Comparison of ENCODE assay signal across 18 cellular contexts in genomic region chr12:6698352-6699046, GRCh38. TPM values are rescaled to one million over a fixed set of nuclear protein-coding genes. Genes with fewer than 3 reads are reported as not detected.
DNase-seq lines count a peak whose midpoint lies in the region; ATAC-seq and TF ChIP-seq lines count a peak whose summit lies in the region.
"Had no signal": no experiment of that assay in that cellular context is flagged by ENCODE, and none has a peak within 500 bp of the region (broad histone marks: within the 10 kb centered on the region; RNA-seq: fewer than 3 reads in every experiment).

No MANE protein-coding gene starts in this region.

- WGBS in mesendoderm (ENCODE audit: extremely low coverage, insufficient coverage, low lambda C conversion rate), result no CpG with 5 or more reads among the region's 8 CpGs

- no peaks in the 10 kb centered on the region for H3K9me2 ChIP-seq in OCI-LY7 (ENCODE audit: insufficient read depth, low read length)

- peaks cover 6% of the 10 kb centered on the region; the same call in 1 of the 2 replicates for H3K36me3 ChIP-seq in OCI-LY7 (ENCODE audit: insufficient read depth, low read length)
- no peaks in the 10 kb centered on the region for H3K36me3 ChIP-seq in mesendoderm (ENCODE audit: control insufficient read depth, insufficient read depth, low read length)
- H3K36me3 ChIP-seq: gastrocnemius medialis, left ventricle myocardium inferior had no signal

- H3K4me1 Mint-ChIP-seq in activated T-cell treated with anti-CD3 and anti-CD28 coated beads, Interleukin-2, amount 50 U/mL, for 72 hours (ENCODE audit: low read depth), result peaks cover 29% of the 10 kb centered on the region
- H3K4me1 Mint-ChIP-seq in stimulated activated naive B cell treated with anti-CD40 and anti-IgM and Interleukin-4, amounts not matched to agents 10 μg/mL and 1 μg/mL and 100 μg/mL, for 72 hours, result peaks cover 60 to 66% of the 10 kb centered on the region in 2 donors

- H2AK5ac ChIP-seq in mesendoderm (ENCODE audit: low read length), result no peak overlapping the region

- no peak overlapping the region for H2AFZ ChIP-seq in OCI-LY7 (ENCODE audit: low read length)

- H3K4me2 ChIP-seq in OCI-LY7 (ENCODE audit: low read length), result peak overlapping the region; percentile 93
- no peak overlapping the region for H3K4me2 ChIP-seq in mesendoderm (ENCODE audit: low read length)

- H3K79me2 ChIP-seq in OCI-LY7 (ENCODE audit: insufficient read depth, low read depth, low read length), result peaks cover 16% of the 10 kb centered on the region; the same call in 1 of the 2 replicates
- H3K79me2 ChIP-seq in mesendoderm (ENCODE audit: control insufficient read depth, insufficient read depth, low read length), result no peaks in the 10 kb centered on the region

- peak overlapping the region; percentile 7 for H3K18ac ChIP-seq in mesendoderm (ENCODE audit: low read length)

- H3K4me3 Mint-ChIP-seq in activated T-cell treated with anti-CD3 and anti-CD28 coated beads, Interleukin-2, amount 50 U/mL, for 72 hours, result peak overlapping the region; percentile 26 to 82
- peak overlapping the region; percentile 7 to 40 for H3K4me3 Mint-ChIP-seq in stimulated activated naive B cell treated with anti-CD40 and anti-IgM and Interleukin-4, amounts not matched to agents 10 μg/mL and 1 μg/mL and 100 μg/mL, for 72 hours

- H3K9ac ChIP-seq in mesendoderm (ENCODE audit: low read length), result peak overlapping the region; percentile 21

- intact Hi-C loops in OCI-LY7 (cut with micrococcal nuclease; ENCODE audit: unreplicated experiment) (loop anchor here (1.0 to 10.0 kb wide), 3 partner anchors 144 to 274 kb away; partner anchors contain the start of genes MRPL51 and NCAPD2), left ventricle myocardium superior (cut with micrococcal nuclease) (no loop called here)

- H4K20me1 ChIP-seq in OCI-LY7 (ENCODE audit: insufficient read depth, low read length), result no peaks in the 10 kb centered on the region

- CTCF ChIA-PET in OCI-LY7 (lab: Charles Lee; ENCODE audit: unreplicated experiment), result interaction anchor here (0.5 to 1.3 kb wide), 5 partner anchors 9 to 257 kb away, joined by 3 to 12 read pairs (median 4); partner anchors contain the start of genes COPS7A, MLF2 and ZNF384
- CTCF ChIA-PET in GM10248 (lab: Yijun Ruan, JAX), result interaction anchor here (0.7 to 2.1 kb wide), 15 partner anchors 9 to 154 kb away, joined by 3 to 9 read pairs (median 4); partner anchors contain the start of genes COPS7A, LPAR5, MLF2 and PTMS

- H3K4me3 ChIP-seq in OCI-LY7 (ENCODE audit: low read depth, low read length, poor library complexity, severe bottlenecking), result peak overlapping the region; percentile 69
- no peak overlapping the region for H3K4me3 ChIP-seq in mesendoderm (ENCODE audit: low read length)
- H3K4me3 ChIP-seq: body of pancreas, gastrocnemius medialis, left ventricle myocardium inferior, psoas muscle had no signal

- POLR2A ChIA-PET in OCI-LY7 (lab: Charles Lee) (interaction anchor here (0.5 to 2.9 kb wide), 3 partner anchors 25 to 225 kb away, joined by 4 to 10 read pairs (median 6); partner anchors contain the start of genes COPS7A and MLF2), GM10248 (lab: Yijun Ruan, JAX) (interaction anchor here (1.2 kb wide), 1 partner anchor 25 kb away, joined by 3 read pairs; the partner anchor contains the start of gene COPS7A)

- no peaks in the 10 kb centered on the region for H3K9me3 Mint-ChIP-seq in activated T-cell treated with anti-CD3 and anti-CD28 coated beads, Interleukin-2, amount 50 U/mL, for 72 hours
- peaks cover 0 to 1% of the 10 kb centered on the region in 2 donors for H3K9me3 Mint-ChIP-seq in stimulated activated naive B cell treated with anti-CD40 and anti-IgM and Interleukin-4, amounts not matched to agents 10 μg/mL and 1 μg/mL and 100 μg/mL, for 72 hours

- H2BK15ac ChIP-seq in mesendoderm (replicated peaks; ENCODE audit: low read depth), result no peak overlapping the region

- peak overlapping the region; percentile 96 for H3K27ac ChIP-seq in OCI-LY7 (ENCODE audit: low read depth, low read length, poor library complexity, severe bottlenecking)
- H3K27ac ChIP-seq in mesendoderm (ENCODE audit: low read depth, low read length), result no peak overlapping the region
- H3K27ac ChIP-seq: body of pancreas, gastrocnemius medialis, left ventricle myocardium inferior, psoas muscle, RWPE1 had no signal

- no peak overlapping the region for H2BK5ac ChIP-seq in mesendoderm (ENCODE audit: low read length)

- H4K5ac ChIP-seq in mesendoderm (ENCODE audit: low read length), result no peak overlapping the region

- no peak overlapping the region for H4K8ac ChIP-seq in mesendoderm (ENCODE audit: low read depth, low read length)

- H3K9me3 ChIP-seq in OCI-LY7 (ENCODE audit: low read length), result no peaks in the 10 kb centered on the region
- H3K9me3 ChIP-seq: body of pancreas, gastrocnemius medialis, left ventricle myocardium inferior, psoas muscle had no signal

- H3K27me3 ChIP-seq in mesendoderm (ENCODE audit: insufficient read depth, low read length, poor library complexity), result peaks cover 6% of the 10 kb centered on the region

- no peaks in the 10 kb centered on the region for H3K79me1 ChIP-seq in mesendoderm (ENCODE audit: low read length)

- H3K27ac Mint-ChIP-seq in activated T-cell treated with anti-CD3 and anti-CD28 coated beads, Interleukin-2, amount 50 U/mL, for 72 hours, result no peak overlapping the region
- H3K27ac Mint-ChIP-seq in stimulated activated naive B cell treated with anti-CD40 and anti-IgM and Interleukin-4, amounts not matched to agents 10 μg/mL and 1 μg/mL and 100 μg/mL, for 72 hours, result peak overlapping the region; percentile 72

- peaks cover 70% of the 10 kb centered on the region for H3K4me1 ChIP-seq in OCI-LY7 (ENCODE audit: insufficient read depth, low read length, poor library complexity, severe bottlenecking)
- H3K4me1 ChIP-seq in mesendoderm (ENCODE audit: control insufficient read depth, low read depth, low read length), result peaks cover 5% of the 10 kb centered on the region
- H3K4me1 ChIP-seq: psoas muscle had no signal

- no peak overlapping the region for H3K23ac ChIP-seq in mesendoderm (ENCODE audit: low read length)

- BruUV-seq in OCI-LY7 (replicated peaks; lab: Mats Ljungman, UMichigan), result no TSS peak

- no peak overlapping the region for H2BK120ac ChIP-seq in mesendoderm (ENCODE audit: low read depth, low read length)

- H3K27me3 Mint-ChIP-seq in activated T-cell treated with anti-CD3 and anti-CD28 coated beads, Interleukin-2, amount 50 U/mL, for 72 hours (ENCODE audit: low read depth), result peaks cover 49% of the 10 kb centered on the region
- peaks cover 28 to 36% of the 10 kb centered on the region in 2 donors for H3K27me3 Mint-ChIP-seq in stimulated activated naive B cell treated with anti-CD40 and anti-IgM and Interleukin-4, amounts not matched to agents 10 μg/mL and 1 μg/mL and 100 μg/mL, for 72 hours

- no peak for TF ChIP-seq CTCF in OCI-LY7 (conservative IDR thresholded peaks at IDR 0.05; ENCODE audit: low read length)
- no peak for TF ChIP-seq CTCF in GM10248 (IDR thresholded peaks at IDR 0.05; ENCODE audit: control extremely low read depth, extremely low read depth, low read depth, missing control alignments)

- peaks cover 3 to 7% of the 10 kb centered on the region in 2 donors for H3K36me3 Mint-ChIP-seq in activated T-cell treated with anti-CD3 and anti-CD28 coated beads, Interleukin-2, amount 50 U/mL, for 72 hours (ENCODE audit: insufficient read depth in 2 of 2)
- peaks cover 3 to 13% of the 10 kb centered on the region in 2 donors for H3K36me3 Mint-ChIP-seq in stimulated activated naive B cell treated with anti-CD40 and anti-IgM and Interleukin-4, amounts not matched to agents 10 μg/mL and 1 μg/mL and 100 μg/mL, for 72 hours

- peak overlapping the region; percentile 52 for H3K56ac ChIP-seq in mesendoderm (ENCODE audit: low read length)

- DNase-seq in activated T-cell treated with anti-CD3 and anti-CD28 coated beads, Interleukin-2, amount 50 U/mL, for 72 hours, result no peak
- DNase-seq in activated T-cell treated with anti-CD3 and anti-CD28 coated beads, Interleukin-2, amount 50 U/mL, for 1 hour, result no peak
- DNase-seq in OCI-LY7 (ENCODE audit: low spot score) (no peak), mesendoderm (peak; percentile 45), GM10248 (ENCODE audit: extremely low spot score) (no peak), left ventricle myocardium superior (no peak)
- DNase-seq in stimulated activated naive B cell treated with anti-CD40 and anti-IgM and Interleukin-4, amounts not matched to agents 10 μg/mL and 1 μg/mL and 100 μg/mL, for 72 hours, result no peak
- DNase-seq: activated CD8-positive, alpha-beta memory T cell treated with anti-CD3 and anti-CD28 coated beads for 24 hours; activated gamma-delta T cell treated with Interleukin-2 at 50 U/mL for 16 hours; cortex of kidney; DMS79 treated with DMSO at 0.1 percent for 48 hours; gastrocnemius medialis; left ventricle myocardium inferior; psoas muscle; stimulated activated naive CD4-positive, alpha-beta T cell treated with Interleukin-2 at 50 U/mL for 16 hours had no signal

- ATAC-seq in activated T-cell treated with anti-CD3 and anti-CD28 coated beads, Interleukin-2, amount 50 U/mL, for 72 hours (replicated peaks in 1 of 2), result no peak
- no peak for ATAC-seq in stimulated activated naive B cell treated with anti-CD40 and anti-IgM and Interleukin-4, amounts not matched to agents 10 μg/mL and 1 μg/mL and 100 μg/mL, for 72 hours (replicated peaks)
- ATAC-seq in HG02763 (IDR thresholded peaks at IDR 0.05; ENCODE audit: unreplicated experiment), result no peak
- ATAC-seq in left ventricle myocardium superior, result no peak
- ATAC-seq: body of pancreas, gastrocnemius medialis had no signal

- no peak overlapping the region for H3K4ac ChIP-seq in mesendoderm (ENCODE audit: low read depth, low read length)

RNA-seq across cellular contexts. Expression of gene PIANP, which starts 2.1 kb away (rescaled TPM):
- total RNA-seq in activated T-cell treated with anti-CD3 and anti-CD28 coated beads, Interleukin-2, amount 50 U/mL, for 72 hours, result under 1 TPM; 0.58 to 0.76 TPM
- total RNA-seq in OCI-LY7 (2014; rRNA removed; shearing (Covaris generic)), result 0.98 and 1.2 TPM in 2 replicates
- total RNA-seq in OCI-LY7 (2022), result 15.2 and 15.4 TPM in 2 replicates
- 2.7 TPM for polyA plus RNA-seq in mesendoderm (2013, experiment 1 of 2)
- 2.8 TPM for polyA plus RNA-seq in mesendoderm (2013, experiment 2 of 2)
- 0.25 TPM for total RNA-seq in left ventricle myocardium superior
- total RNA-seq: body of pancreas, gastrocnemius medialis had no signal

RNA-seq across cellular contexts. Expression of gene ZNF384, which starts 9.3 kb away (rescaled TPM):
- 10 to 100 TPM; 78.1 to 82.2 TPM for total RNA-seq in activated T-cell treated with anti-CD3 and anti-CD28 coated beads, Interleukin-2, amount 50 U/mL, for 72 hours
- total RNA-seq in OCI-LY7 (2014; rRNA removed; shearing (Covaris generic)), result 48.2 and 48.6 TPM in 2 replicates
- total RNA-seq in OCI-LY7 (2022) (95.5 and 109 TPM in 2 replicates), left ventricle myocardium superior (31.8 TPM)
- polyA plus RNA-seq in mesendoderm (2013, experiment 1 of 2), result 57.5 TPM
- 61.4 TPM for polyA plus RNA-seq in mesendoderm (2013, experiment 2 of 2)

RNA-seq across cellular contexts. Expression of gene COPS7A, which starts 25.3 kb away (rescaled TPM):
- total RNA-seq in activated T-cell treated with anti-CD3 and anti-CD28 coated beads, Interleukin-2, amount 50 U/mL, for 72 hours, result 10 to 100 TPM; 30.2 to 39.7 TPM
- 64.8 and 71.2 TPM in 2 replicates for total RNA-seq in OCI-LY7 (2014; rRNA removed; shearing (Covaris generic))
- total RNA-seq in OCI-LY7 (2022) (51.1 and 53.8 TPM in 2 replicates), left ventricle myocardium superior (81.9 TPM)
- 34.9 TPM for polyA plus RNA-seq in mesendoderm (2013, experiment 1 of 2)
- 35.6 TPM for polyA plus RNA-seq in mesendoderm (2013, experiment 2 of 2)

RNA-seq across cellular contexts. Expression of gene ING4, which starts 35.6 kb away (rescaled TPM):
- total RNA-seq in activated T-cell treated with anti-CD3 and anti-CD28 coated beads, Interleukin-2, amount 50 U/mL, for 72 hours, result 10 to 100 TPM; 27.6 to 28.0 TPM
- 27.1 and 38.1 TPM in 2 replicates for total RNA-seq in OCI-LY7 (2014; rRNA removed; shearing (Covaris generic))
- 30.8 and 37.0 TPM in 2 replicates for total RNA-seq in OCI-LY7 (2022)
- polyA plus RNA-seq in mesendoderm (2013, experiment 1 of 2), result 11.7 TPM
- 11.7 TPM for polyA plus RNA-seq in mesendoderm (2013, experiment 2 of 2)
- total RNA-seq in left ventricle myocardium superior, result 30.1 TPM

RNA-seq across cellular contexts. Expression of gene ACRBP, which starts 51.3 kb away (rescaled TPM):
- 1 to 10 TPM; 5.2 to 6.1 TPM for total RNA-seq in activated T-cell treated with anti-CD3 and anti-CD28 coated beads, Interleukin-2, amount 50 U/mL, for 72 hours
- 3.6 and 4.4 TPM in 2 replicates for total RNA-seq in OCI-LY7 (2014; rRNA removed; shearing (Covaris generic))
- total RNA-seq in OCI-LY7 (2022) (9.3 and 9.4 TPM in 2 replicates), left ventricle myocardium superior (2.2 TPM)
- 0.38 TPM for polyA plus RNA-seq in mesendoderm (2013, experiment 1 of 2)
- 0.55 TPM for polyA plus RNA-seq in mesendoderm (2013, experiment 2 of 2)
